ENCODE assay signal across 1 cellular context in the genomic region with DNA sequence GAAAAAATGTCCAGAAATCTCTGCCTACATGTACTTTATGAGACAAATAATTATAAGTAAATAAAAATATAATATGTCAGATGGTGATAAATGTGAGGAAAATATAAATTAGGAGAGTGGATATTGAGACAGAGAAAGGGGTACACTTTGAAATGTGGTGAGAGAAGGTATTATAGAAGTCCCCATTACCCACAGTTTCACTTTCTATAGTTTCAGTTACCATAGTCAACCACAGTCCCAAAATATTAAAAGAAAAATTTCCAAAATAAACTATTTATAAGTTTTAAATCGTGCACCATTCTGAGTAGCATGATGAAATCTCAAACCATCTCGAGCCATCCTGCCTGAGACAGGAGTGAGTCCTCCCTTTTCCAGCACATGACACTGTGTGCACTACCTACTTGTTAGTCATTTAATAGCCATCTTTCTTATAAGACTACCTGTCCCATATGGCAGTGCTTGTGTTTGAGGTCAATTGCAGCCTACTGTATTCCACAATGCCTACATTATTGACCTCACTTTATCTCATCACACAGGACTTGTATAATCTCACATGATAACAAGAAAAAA.
TF ChIP-seq lines count a peak whose summit lies in the region.

No MANE protein-coding gene starts in this region.

TF ChIP-seq in H1, 55 proteins besides CTCF, POLR2A, EP300 and RAD21:
- TF ChIP-seq FOSL1 (IDR thresholded peaks at IDR 0.05; ENCODE audit: insufficient read depth, low read depth, low read length) (no peak), NANOG (IDR thresholded peaks at IDR 0.05; ENCODE audit: insufficient read depth, low read depth, low read length, poor library complexity, severe bottlenecking) (no peak), SRF (IDR thresholded peaks at IDR 0.05; ENCODE audit: low read depth, low read length) (no peak), RXRA (IDR thresholded peaks at IDR 0.05; ENCODE audit: insufficient read depth, low read depth, low read length) (no peak)
